Comparison of ENCODE assay signal across 1 cellular context in genomic region chr16:66497921-66498320, GRCh38. TPM values are rescaled to one million over a fixed set of nuclear protein-coding genes. Genes with fewer than 3 reads are reported as not detected.
"Had no signal": no experiment of that assay in that cellular context is flagged by ENCODE, and none has a peak within 500 bp of the region (broad histone marks: within the 10 kb centered on the region; RNA-seq: fewer than 3 reads in every experiment).

No MANE protein-coding gene starts in this region.

RNA-seq across cellular contexts. Expression of gene CKLF, which starts 54.5 kb away (rescaled TPM):
- total RNA-seq: ascending aorta had no signal
